ENCODE assay signal across 8 cellular contexts in the genomic region with DNA sequence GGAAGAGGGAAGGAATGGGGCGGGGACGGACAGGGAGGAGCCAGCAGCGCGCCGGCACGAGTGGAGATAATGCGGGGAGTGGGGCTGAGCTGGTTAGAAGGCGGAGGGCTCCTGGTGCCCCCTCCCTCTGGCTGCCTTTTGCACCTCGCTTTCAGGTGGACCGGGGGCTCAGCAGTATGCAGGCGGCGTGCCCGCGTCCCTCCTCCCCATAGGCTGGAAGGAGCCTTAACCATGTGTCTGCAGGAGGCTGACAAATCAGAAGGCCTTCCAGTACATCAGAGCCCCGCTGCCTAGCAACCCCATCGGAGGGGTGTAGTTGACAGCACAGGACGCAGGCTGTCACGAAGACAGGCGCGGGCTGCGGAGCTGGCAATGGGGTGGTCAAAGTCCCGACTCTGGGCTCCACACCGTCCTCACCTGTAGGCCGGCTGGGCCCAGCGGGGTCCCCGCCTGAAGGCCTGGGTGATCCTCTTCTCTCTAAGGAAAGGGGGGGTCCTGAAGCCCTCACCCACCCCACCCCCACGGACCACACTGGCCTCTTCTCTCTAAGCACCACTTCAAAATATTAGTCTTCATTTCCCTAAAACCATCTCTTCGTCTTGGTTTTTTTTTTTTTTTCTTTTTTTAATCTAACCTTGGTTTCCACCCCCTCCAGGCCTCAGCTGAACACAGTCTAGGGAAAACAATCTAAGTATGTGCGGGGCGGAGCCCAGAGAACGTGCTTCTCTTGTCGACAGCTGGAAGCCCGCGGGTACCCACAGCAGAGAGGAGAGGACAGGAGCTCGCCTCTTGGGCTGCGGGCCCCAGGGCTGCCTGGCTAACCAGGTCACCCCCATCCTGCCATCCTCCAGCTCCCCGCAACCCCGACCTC. TPM values are rescaled to one million over a fixed set of nuclear protein-coding genes. Genes with fewer than 3 reads are reported as not detected.
DNase-seq lines count a peak whose midpoint lies in the region; ATAC-seq, FAIRE-seq and TF ChIP-seq lines count a peak whose summit lies in the region.

No MANE protein-coding gene starts in this region.

- TF ChIP-seq EP300 in neural cell (conservative IDR thresholded peaks at IDR 0.05; ENCODE audit: poor library complexity, severe bottlenecking): peak; percentile 70

- intact Hi-C loops in Panc1 (cut with micrococcal nuclease; ENCODE audit: unreplicated experiment): no loop called here

- ATAC-seq in GM21360 (IDR thresholded peaks at IDR 0.05; ENCODE audit: unreplicated experiment) (peak; percentile 37), Panc1 (peak; percentile 86)

- no peaks in the 10 kb centered on the region for H4K20me1 ChIP-seq in neural cell (ENCODE audit: insufficient read depth)

- CTCF ChIA-PET in Panc1 (lab: Charles Lee): no interaction called here

- peak overlapping the region; percentile 66 for H3K9ac ChIP-seq in neural cell (ENCODE audit: low read length)

- H3K9me3 ChIP-seq in Panc1 (ENCODE audit: control insufficient read depth, insufficient read depth, low read depth, low read length): no peaks in the 10 kb centered on the region
- H3K9me3 ChIP-seq in neural cell (ENCODE audit: low read length): no peaks in the 10 kb centered on the region
- H3K9me3 ChIP-seq in thymus (ENCODE audit: control insufficient read depth): peaks cover 1% of the 10 kb centered on the region

- TF ChIP-seq RAD21 in neural cell (conservative IDR thresholded peaks at IDR 0.05): no peak

- no peak for TF ChIP-seq CTCF in D721Med (IDR thresholded peaks at IDR 0.05; ENCODE audit: insufficient read depth, missing control alignments)
- TF ChIP-seq CTCF in Panc1 (IDR thresholded peaks at IDR 0.05): no peak
- TF ChIP-seq CTCF in foreskin fibroblast (IDR thresholded peaks at IDR 0.05; ENCODE audit: low read depth, low read length): no peak
- no peak for TF ChIP-seq CTCF in neural cell (IDR thresholded peaks at IDR 0.05; ENCODE audit: poor library complexity, severe bottlenecking)

- FAIRE-seq in D721Med (lab: Jason Lieb, UNC): no peak

- no TSS peak for BruUV-seq in Panc1 (replicated peaks; lab: Mats Ljungman, UMichigan)

- WGBS in thymus: 48% methylated on average over 38 of the region's 38 CpGs

- H3K4me3 ChIP-seq in Panc1 (ENCODE audit: low read depth in 2 of 2, low read length in 2 of 2): peak overlapping the region; percentile 48 to 54
- H3K4me3 ChIP-seq in foreskin fibroblast (ENCODE audit: low read depth in 1 of 2, low read length in 2 of 2): peak overlapping the region; percentile 50 to 52
- H3K4me3 ChIP-seq in neural cell (ENCODE audit: low read length): peak overlapping the region; percentile 70
- H3K4me3 ChIP-seq in thymus (ENCODE audit: low read length): peak overlapping the region; percentile 63

- in situ Hi-C loops in Panc1 (cut with HindIII; ENCODE audit: low pct_unique_long_range_greater_than_20kb, low sequenced_read_pairs): no loop called here

- no peaks in the 10 kb centered on the region for H3K27me3 ChIP-seq in Panc1 (ENCODE audit: control insufficient read depth, insufficient read depth, low read length)
- peaks cover 4% of the 10 kb centered on the region for H3K27me3 ChIP-seq in neural cell (ENCODE audit: insufficient read depth, low read depth, low read length)
- H3K27me3 ChIP-seq in thymus (ENCODE audit: control insufficient read depth, insufficient read depth): no peaks in the 10 kb centered on the region

- peak; percentile 96 for DNase-seq in D721Med (ENCODE audit: insufficient read length, low spot score)
- peak; percentile 5 for DNase-seq in HS-27A (ENCODE audit: low read depth)
- DNase-seq in Panc1 (ENCODE audit: low read depth, low spot score): no peak
- peak; percentile 31 for DNase-seq in activated effector memory CD4-positive, alpha-beta T cell treated with Interleukin-2 at 50 U/mL for 16 hours
- peak; percentile 83 to 93 for DNase-seq in foreskin fibroblast

- H3K4me2 ChIP-seq in neural cell (ENCODE audit: low read length): peak overlapping the region; percentile 66

- H3F3A ChIP-seq in neural cell (ENCODE audit: insufficient read depth, low read length, poor library complexity, severe bottlenecking): no peaks in the 10 kb centered on the region

- H3K4me1 ChIP-seq in Panc1 (ENCODE audit: control insufficient read depth, insufficient read depth, low read length) (peaks cover 10% of the 10 kb centered on the region; the same call in 1 of the 2 replicates), thymus (ENCODE audit: control insufficient read depth, insufficient read depth, low read length) (peaks cover 19% of the 10 kb centered on the region)

- no peaks in the 10 kb centered on the region for H3K9me2 ChIP-seq in neural cell (ENCODE audit: insufficient read depth, low read length)

- H2AFZ ChIP-seq in neural cell (ENCODE audit: low read depth, low read length): peak overlapping the region; percentile 35

- H3K27ac ChIP-seq in Panc1 (ENCODE audit: low read length) (0 out of 2 replicates have a peak overlapping the region, but pooled peaks have one; percentile 36), neural cell (ENCODE audit: low read length) (peak overlapping the region; percentile 80), thymus (ENCODE audit: low read depth) (peak overlapping the region; percentile 58)

- H3K36me3 ChIP-seq in Panc1 (ENCODE audit: control insufficient read depth, insufficient read depth, low read length): no peaks in the 10 kb centered on the region
- no peaks in the 10 kb centered on the region for H3K36me3 ChIP-seq in neural cell (ENCODE audit: insufficient read depth, low read length)
- peaks cover 28% of the 10 kb centered on the region for H3K36me3 ChIP-seq in thymus (ENCODE audit: control insufficient read depth, insufficient read depth)

- H3K79me2 ChIP-seq in neural cell (replicated peaks; ENCODE audit: insufficient read depth, low read length): no peaks in the 10 kb centered on the region

- POLR2A ChIA-PET in Panc1 (lab: Charles Lee): interaction anchor here (0.6 kb wide), 2 partner anchors 9 to 21 kb away, joined by 3 to 7 read pairs; no protein-coding TSS in a partner anchor

TF ChIP-seq in neural cell, 6 proteins besides CTCF, POLR2A, EP300 and RAD21:
- TF ChIP-seq POLR2AphosphoS5 (IDR thresholded peaks at IDR 0.05): peak; percentile 77
- peak; percentile 80 for TF ChIP-seq MXI1 (conservative IDR thresholded peaks at IDR 0.05; ENCODE audit: poor library complexity, severe bottlenecking)
- TF ChIP-seq, protein P1, sequence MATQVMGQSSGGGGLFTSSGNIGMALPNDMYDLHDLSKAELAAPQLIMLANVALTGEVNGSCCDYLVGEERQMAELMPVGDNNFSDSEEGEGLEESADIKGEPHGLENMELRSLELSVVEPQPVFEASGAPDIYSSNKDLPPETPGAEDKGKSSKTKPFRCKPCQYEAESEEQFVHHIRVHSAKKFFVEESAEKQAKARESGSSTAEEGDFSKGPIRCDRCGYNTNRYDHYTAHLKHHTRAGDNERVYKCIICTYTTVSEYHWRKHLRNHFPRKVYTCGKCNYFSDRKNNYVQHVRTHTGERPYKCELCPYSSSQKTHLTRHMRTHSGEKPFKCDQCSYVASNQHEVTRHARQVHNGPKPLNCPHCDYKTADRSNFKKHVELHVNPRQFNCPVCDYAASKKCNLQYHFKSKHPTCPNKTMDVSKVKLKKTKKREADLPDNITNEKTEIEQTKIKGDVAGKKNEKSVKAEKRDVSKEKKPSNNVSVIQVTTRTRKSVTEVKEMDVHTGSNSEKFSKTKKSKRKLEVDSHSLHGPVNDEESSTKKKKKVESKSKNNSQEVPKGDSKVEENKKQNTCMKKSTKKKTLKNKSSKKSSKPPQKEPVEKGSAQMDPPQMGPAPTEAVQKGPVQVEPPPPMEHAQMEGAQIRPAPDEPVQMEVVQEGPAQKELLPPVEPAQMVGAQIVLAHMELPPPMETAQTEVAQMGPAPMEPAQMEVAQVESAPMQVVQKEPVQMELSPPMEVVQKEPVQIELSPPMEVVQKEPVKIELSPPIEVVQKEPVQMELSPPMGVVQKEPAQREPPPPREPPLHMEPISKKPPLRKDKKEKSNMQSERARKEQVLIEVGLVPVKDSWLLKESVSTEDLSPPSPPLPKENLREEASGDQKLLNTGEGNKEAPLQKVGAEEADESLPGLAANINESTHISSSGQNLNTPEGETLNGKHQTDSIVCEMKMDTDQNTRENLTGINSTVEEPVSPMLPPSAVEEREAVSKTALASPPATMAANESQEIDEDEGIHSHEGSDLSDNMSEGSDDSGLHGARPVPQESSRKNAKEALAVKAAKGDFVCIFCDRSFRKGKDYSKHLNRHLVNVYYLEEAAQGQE (IDR thresholded peaks at IDR 0.05; ENCODE audit: borderline replicate concordance): peak; percentile 26
- no peak for TF ChIP-seq SMC3 (conservative IDR thresholded peaks at IDR 0.05; ENCODE audit: poor library complexity)

RNA-seq across cellular contexts. Expression of a gene that starts 44.5 kb away (rescaled TPM):
- total RNA-seq in Panc1 (2021; ENCODE audit: unreplicated experiment): 27.5 TPM
- polyA plus RNA-seq in Panc1 (2012; ENCODE audit: insufficient read length): 34.3 TPM
- polyA plus RNA-seq in neural cell (85.5 and 93.8 TPM in 2 replicates), thymus (25.9 TPM)
- polyA minus RNA-seq in neural cell: 76.6 and 96.2 TPM in 2 replicates
